In genomic region chr9:111514967-111515366, GRCh38 we compare ENCODE assay signal across 1 cellular context.
TF ChIP-seq lines count a peak whose summit lies in the region.

No MANE protein-coding gene starts in this region.

TF ChIP-seq in HepG2, 621 proteins besides CTCF, POLR2A, EP300 and RAD21:
- TF ChIP-seq PPARG (CRISPR knock-in tag; conservative IDR thresholded peaks at IDR 0.05) (no peak), SMYD3 (CRISPR knock-in tag; IDR thresholded peaks at IDR 0.05) (no peak)
TF ChIP-seq in HepG2: peak in this region for 0.
